Comparison of ENCODE assay signal across 26 cellular contexts in genomic region chr10:66538908-66539307, GRCh38.
DNase-seq lines count a peak whose midpoint lies in the region; ATAC-seq and TF ChIP-seq lines count a peak whose summit lies in the region.
"Had no signal": no experiment of that assay in that cellular context is flagged by ENCODE, and none has a peak within 500 bp of the region (broad histone marks: within the 10 kb centered on the region; RNA-seq: fewer than 3 reads in every experiment).

No MANE protein-coding gene starts in this region.

- H3K9me3 ChIP-seq in heart right ventricle (peaks cover 0 to 4% (median 0%) of the 10 kb centered on the region in 11 donors), endodermal cell (ENCODE audit: control insufficient read depth, low read length) (peaks cover 14% of the 10 kb centered on the region), ascending aorta (no peaks in the 10 kb centered on the region)
- H3K9me3 ChIP-seq: HAP-1 had no signal

- H3K9me3 Mint-ChIP-seq in endodermal cell = no peaks in the 10 kb centered on the region
- H3K9me3 Mint-ChIP-seq: GM23338 had no signal

- WGBS in heart right ventricle, 2 donors = 63 to 66% methylated on average over 3 of the region's 3 CpGs
- WGBS in endodermal cell (ENCODE audit: insufficient coverage in 1 of 2, insufficient read length in 1 of 2), 2 experiments = 72 to 93% methylated on average over 2 of the region's 3 CpGs

- H3K4me1 Mint-ChIP-seq in endodermal cell = peaks cover 27% of the 10 kb centered on the region
- H3K4me1 Mint-ChIP-seq: CD4-positive, alpha-beta memory T cell had no signal

- no peaks in the 10 kb centered on the region for H3K36me3 ChIP-seq in heart right ventricle
- no peaks in the 10 kb centered on the region for H3K36me3 ChIP-seq in endodermal cell (ENCODE audit: control insufficient read depth, insufficient read depth, low read length)
- no peaks in the 10 kb centered on the region for H3K36me3 ChIP-seq in ascending aorta
- H3K36me3 ChIP-seq: HAP-1 had no signal

- ATAC-seq in heart right ventricle (no peak), Right ventricle myocardium inferior (no peak)
- ATAC-seq: GM23338 had no signal

- DNase-seq in heart right ventricle (no peak), Right ventricle myocardium inferior (ENCODE audit: missing footprints) (no peak), NCI-H69 (lab: John Stamatoyannopoulos, UW) (peak; percentile 1), endodermal cell (no peak), HuH-7 (ENCODE audit: low spot score) (no peak), HT-29 (ENCODE audit: low spot score) (no peak), ascending aorta (ENCODE audit: low spot score in 2 of 2) (no peak)
- DNase-seq: C1 segment of cervical spinal cord; CD4-positive, alpha-beta memory T cell; COR-L47; DMS53; HFFc6; NCI-H1048; NCI-H1417; NCI-H1694; NCI-H2171 treated with DMSO at 0.1 percent for 48 hours; NCI-H345; NCI-H510A treated with DMSO at 0.1 percent for 48 hours; NCI-H748 treated with DMSO at 0.1 percent for 48 hours; PC-9; RPMI8226; SHP77 treated with DMSO at 0.1 percent for 48 hours had no signal

- H3K4me3 Mint-ChIP-seq in endodermal cell = no peak overlapping the region
- H3K4me3 Mint-ChIP-seq: CD4-positive, alpha-beta memory T cell; GM23338; HFFc6; IgD-negative memory B cell had no signal

- H3K27ac Mint-ChIP-seq in endodermal cell = peak overlapping the region; percentile 34
- H3K27ac Mint-ChIP-seq: CD4-positive, alpha-beta memory T cell; GM23338; HFFc6; IgD-negative memory B cell had no signal

- H3K27ac ChIP-seq in heart right ventricle = peak overlapping the region in 8 of 10 donors; percentile 25 to 78 (median 63)
- no peak overlapping the region for H3K27ac ChIP-seq in endodermal cell (ENCODE audit: low read depth, low read length)
- H3K27ac ChIP-seq in ascending aorta = no peak overlapping the region
- H3K27ac ChIP-seq: KMS-11, PC-9 had no signal

- intact Hi-C loops in heart right ventricle (cut with DNase I) (no loop called here), Right ventricle myocardium inferior (cut with DNase I) (no loop called here), ascending aorta (cut with DNase I) (no loop called here)

- H3K27me3 Mint-ChIP-seq in endodermal cell (ENCODE audit: insufficient read depth) = no peaks in the 10 kb centered on the region
- H3K27me3 Mint-ChIP-seq: CD4-positive, alpha-beta memory T cell; IgD-negative memory B cell had no signal

- H3K4me3 ChIP-seq in heart right ventricle (no peak overlapping the region), endodermal cell (ENCODE audit: low read length) (peak overlapping the region; percentile 8), ascending aorta (no peak overlapping the region)
- H3K4me3 ChIP-seq: GM23338, HAP-1, PC-9 had no signal

- peaks cover 0 to 14% (median 0%) of the 10 kb centered on the region in 9 donors for H3K4me1 ChIP-seq in heart right ventricle
- peaks cover 8% of the 10 kb centered on the region for H3K4me1 ChIP-seq in endodermal cell (ENCODE audit: control insufficient read depth, insufficient read depth, low read length)
- no peaks in the 10 kb centered on the region for H3K4me1 ChIP-seq in ascending aorta
- H3K4me1 ChIP-seq: HAP-1 had no signal

- no peak overlapping the region for H3K9ac ChIP-seq in endodermal cell (ENCODE audit: extremely low read depth, low read length, poor library complexity, severe bottlenecking)
- H3K9ac ChIP-seq: KMS-11 had no signal

- H3K27me3 ChIP-seq in heart right ventricle (no peaks in the 10 kb centered on the region), endodermal cell (ENCODE audit: control insufficient read depth, insufficient read depth, low read length, poor library complexity, severe bottlenecking) (no peaks in the 10 kb centered on the region), ascending aorta (no peaks in the 10 kb centered on the region)

- no peaks in the 10 kb centered on the region for H3K36me3 Mint-ChIP-seq in endodermal cell (ENCODE audit: low read depth)
- H3K36me3 Mint-ChIP-seq: CD4-positive, alpha-beta memory T cell had no signal

- no peak for TF ChIP-seq CTCF in heart right ventricle (IDR thresholded peaks at IDR 0.05)
- TF ChIP-seq CTCF in endodermal cell (conservative IDR thresholded peaks at IDR 0.05) = no peak
- no peak for TF ChIP-seq CTCF in ascending aorta (IDR thresholded peaks at IDR 0.05)

Comparison
In these comparisons a context has a peak if more than half of its experiments do, and no peak if none do; other contexts are left out.
1. H3K27ac ChIP-seq: peak in heart right ventricle (8 of 10); none in endodermal cell (single experiment) and ascending aorta (0 of 2).